Comparison of ENCODE assay signal across 8 cellular contexts in the genomic region with DNA sequence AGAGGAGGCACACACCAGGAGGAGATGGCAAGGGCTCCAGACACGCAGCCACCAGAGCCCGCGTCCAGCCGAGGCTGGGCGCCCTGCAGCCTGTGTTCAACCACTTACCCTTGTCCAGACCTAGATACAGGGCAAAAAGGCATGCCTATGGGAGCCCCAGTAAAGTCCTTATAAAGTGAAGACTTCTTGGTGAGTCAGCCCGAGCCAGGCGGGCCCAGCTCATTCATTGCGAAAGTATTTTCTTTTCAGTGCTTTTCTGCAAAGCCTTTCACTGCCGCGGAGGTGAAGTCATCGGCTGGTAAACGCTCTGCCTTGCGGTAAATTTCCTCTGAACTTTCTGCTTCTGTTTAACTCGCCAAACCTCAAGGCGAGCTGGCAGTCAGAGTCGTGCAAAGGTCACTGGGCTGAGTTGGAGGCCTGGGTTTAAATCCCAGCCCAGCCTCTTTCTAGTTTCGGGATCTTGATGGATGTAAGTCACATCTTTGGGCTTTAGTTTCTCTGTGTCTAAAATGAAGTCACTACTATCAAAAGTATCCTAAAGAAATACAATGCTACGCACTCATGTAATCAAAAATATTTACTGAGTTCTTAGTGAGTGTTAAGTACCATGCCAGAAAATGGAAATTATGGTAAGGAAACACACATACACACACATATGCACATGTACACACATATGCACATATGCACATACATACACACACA. TPM values are rescaled to one million over a fixed set of nuclear protein-coding genes. Genes with fewer than 3 reads are reported as not detected.
A peak's percentile ranks its signal among the peaks of the same experiment; 100 is the strongest.
DNase-seq lines count a peak whose midpoint lies in the region; ATAC-seq, FAIRE-seq and TF ChIP-seq lines count a peak whose summit lies in the region.

No MANE protein-coding gene starts in this region.

- ATAC-seq in HG03175 (IDR thresholded peaks at IDR 0.05; ENCODE audit: unreplicated experiment) (peak; percentile 73), GM12878 (peak; percentile 98)

- no TSS peak for BruUV-seq in GM12878 (replicated peaks; lab: Mats Ljungman, UMichigan)

- H3K27me3 ChIP-seq in GM12878 (replicated peaks in 1 of 2; ENCODE audit: control insufficient read depth in 2 of 2, insufficient read depth in 2 of 2, low read length in 1 of 2): no peaks in the 10 kb centered on the region; a peak in 2 of 4 replicates
- H3K27me3 ChIP-seq in layer of hippocampus (ENCODE audit: control insufficient read depth, insufficient read depth, low read length): no peaks in the 10 kb centered on the region
- peaks cover 0 to 13% (median 0%) of the 10 kb centered on the region in 7 donors for H3K27me3 ChIP-seq in spleen (replicated peaks in 1 of 7)

- no peak for TF ChIP-seq EP300 in GM12878 (IDR thresholded peaks at IDR 0.05; ENCODE audit: borderline replicate concordance in 1 of 2, control insufficient read depth in 1 of 2, low read depth in 2 of 2, low read length in 2 of 2)

- no peak for TF ChIP-seq RAD21 in GM12878 (IDR thresholded peaks at IDR 0.05; ENCODE audit: insufficient read depth, low read depth, low read length)

- peaks cover 6% of the 10 kb centered on the region for H3K4me1 ChIP-seq in GM12878 (ENCODE audit: control insufficient read depth, insufficient read depth, low read length)
- H3K4me1 ChIP-seq in spleen: peaks cover 0 to 16% (median 0%) of the 10 kb centered on the region in 6 donors

- POLR2A ChIA-PET in GM12878 (lab: Charles Lee): interaction anchor here (0.5 to 1.0 kb wide), 2 partner anchors 49 to 1473 kb away, joined by 3 to 4 read pairs; no protein-coding TSS in a partner anchor

- H3K9me3 ChIP-seq in GM12878 (replicated peaks; ENCODE audit: control insufficient read depth, insufficient read depth, low read length): no peaks in the 10 kb centered on the region
- H3K9me3 ChIP-seq in spleen: no peaks in the 10 kb centered on the region

- H3K4me3 ChIP-seq in AG10803 (ENCODE audit: low read length) (no peak overlapping the region; the same call in 1 of the 2 replicates), GM12878 (no peak overlapping the region), spleen (no peak overlapping the region)

- no peaks in the 10 kb centered on the region for H3K79me2 ChIP-seq in GM12878 (ENCODE audit: control insufficient read depth, insufficient read depth, low read length)

- TF ChIP-seq CTCF in AG10803 (conservative IDR thresholded peaks at IDR 0.05; ENCODE audit: low read length) (no peak), GM12878 (IDR thresholded peaks at IDR 0.05 in 2 of 3, conservative IDR thresholded peaks at IDR 0.05 in 1 of 3; ENCODE audit: control insufficient read depth in 2 of 3, extremely low read depth in 1 of 3, insufficient read depth in 1 of 3, low read depth in 3 of 3, low read length in 3 of 3) (no peak), spleen (IDR thresholded peaks at IDR 0.05 in 8 of 11, conservative IDR thresholded peaks at IDR 0.05 in 3 of 11) (no peak)

- 3% methylated on average over 18 of the region's 18 CpGs for WGBS in GM12878 (ENCODE audit: insufficient coverage, insufficient replicate concordance, low lambda C conversion rate, missing lambda C conversion rate)
- 39 to 48% (median 43%) methylated on average over 18 of the region's 18 CpGs for WGBS in spleen, 5 donors

- intact Hi-C loops in GM12878 (cut with micrococcal nuclease; ENCODE audit: unreplicated experiment) (loop anchor here (1.0 kb wide), 1 partner anchor 55 kb away; a partner anchor contains a TSS), spleen (cut with DNase I; ENCODE audit: low total_unique reads) (no loop called here)

- CTCF ChIA-PET in GM12878 (lab: Yijun Ruan, JAX): interaction anchor here (0.6 to 2.6 kb wide), 5 partner anchors 39 to 237 kb away, joined by 3 to 12 read pairs (median 3); no protein-coding TSS in a partner anchor

- SMC1A ChIA-PET in GM12878 (lab: Charles Lee; ENCODE audit: uncharacterized antibody, unreplicated experiment): interaction anchor here (0.7 kb wide), 1 partner anchor 68 kb away, joined by 3 read pairs; no protein-coding TSS in a partner anchor

- RAD21 ChIA-PET in GM12878 (lab: Charles Lee; ENCODE audit: unreplicated experiment): no interaction called here

- no peak overlapping the region for H3K9ac ChIP-seq in GM12878 (ENCODE audit: control insufficient read depth, insufficient read depth, low read length)

- in situ Hi-C loops in GM12878 (cut with MboI): no loop called here

- H3K4me2 ChIP-seq in GM12878 (ENCODE audit: control insufficient read depth, insufficient read depth): peak overlapping the region; percentile 67; the same call in 1 of the 2 replicates

- no peak for FAIRE-seq in GM12878 (lab: Jason Lieb, UNC)

- H3K36me3 ChIP-seq in GM12878 (ENCODE audit: control insufficient read depth in 2 of 2, insufficient read depth in 2 of 2, low read length in 1 of 2) (no peaks in the 10 kb centered on the region), spleen (no peaks in the 10 kb centered on the region)

- no peaks in the 10 kb centered on the region for H4K20me1 ChIP-seq in GM12878 (ENCODE audit: control insufficient read depth, insufficient read depth)

- no peak overlapping the region for H2AFZ ChIP-seq in GM12878 (ENCODE audit: control insufficient read depth, low read depth, low read length)

- TF ChIP-seq POLR2A in GM12878 (IDR thresholded peaks at IDR 0.05; ENCODE audit: low read depth, low read length): no peak
- no peak for TF ChIP-seq POLR2A in spleen (IDR thresholded peaks at IDR 0.05)

- H3K27ac ChIP-seq in GM12878 (ENCODE audit: control insufficient read depth, insufficient read depth): no peak overlapping the region
- H3K27ac ChIP-seq in layer of hippocampus (ENCODE audit: low read depth, low read length): peak overlapping the region; percentile 25
- H3K27ac ChIP-seq in spleen: peak overlapping the region in 1 of 8 donors; percentile 21

- DNase-seq in AG10803 (ENCODE audit: low read depth): peak; percentile 97
- DNase-seq in T-helper 22 cell (ENCODE audit: low read depth): peak; percentile 11
- DNase-seq in GM12878 (ENCODE audit: low read depth, low spot score): peak; percentile 43
- peak; percentile 67 to 80 for DNase-seq in stimulated activated CD4-positive, alpha-beta T cell treated with anti-CD3 and anti-CD28 coated beads, Interleukin-4, amount 100 ng/mL, for 4 hours
- DNase-seq in GM19238 (ENCODE audit: insufficient read length, low spot score): no peak
- DNase-seq in spleen: no peak

TF ChIP-seq in GM12878, 131 proteins besides CTCF, POLR2A, EP300 and RAD21 (continues in another document):
- TF ChIP-seq WRNIP1 (IDR thresholded peaks at IDR 0.05; ENCODE audit: borderline replicate concordance, low read depth, low read length) (no peak), RUNX3 (IDR thresholded peaks at IDR 0.05; ENCODE audit: low read length) (peak; percentile 91), RFX5 (IDR thresholded peaks at IDR 0.05; ENCODE audit: low read depth, low read length) (no peak), BRCA1 (IDR thresholded peaks at IDR 0.05; ENCODE audit: low read depth, low read length) (no peak), BCL11A (IDR thresholded peaks at IDR 0.05; ENCODE audit: low read depth, low read length) (peak; percentile 43; the same call in 1 of the 2 replicates), BHLHE40 (IDR thresholded peaks at IDR 0.05; ENCODE audit: borderline replicate concordance in 1 of 2, low read depth in 2 of 2, low read length in 1 of 2) (0 out of 4 replicates have a peak, but pooled peaks of 1 of the 2 experiments have one; percentile 25), PAX5 (IDR thresholded peaks at IDR 0.05; ENCODE audit: borderline replicate concordance, low read depth, low read length) (peak; percentile 39; the same call in 1 of the 2 replicates), FOXK2 (IDR thresholded peaks at IDR 0.05) (no peak), JUNB (IDR thresholded peaks at IDR 0.05) (peak; percentile 87), DPF2 (IDR thresholded peaks at IDR 0.05) (peak; percentile 65; the same call in 1 of the 2 replicates), EED (IDR thresholded peaks at IDR 0.05; ENCODE audit: low read depth) (peak; percentile 64), JUND (IDR thresholded peaks at IDR 0.05; ENCODE audit: low read depth, low read length) (no peak), CREB1 (IDR thresholded peaks at IDR 0.05; ENCODE audit: low read depth) (peak; percentile 36; the same call in 1 of the 2 replicates)
- TF ChIP-seq, protein P1, sequence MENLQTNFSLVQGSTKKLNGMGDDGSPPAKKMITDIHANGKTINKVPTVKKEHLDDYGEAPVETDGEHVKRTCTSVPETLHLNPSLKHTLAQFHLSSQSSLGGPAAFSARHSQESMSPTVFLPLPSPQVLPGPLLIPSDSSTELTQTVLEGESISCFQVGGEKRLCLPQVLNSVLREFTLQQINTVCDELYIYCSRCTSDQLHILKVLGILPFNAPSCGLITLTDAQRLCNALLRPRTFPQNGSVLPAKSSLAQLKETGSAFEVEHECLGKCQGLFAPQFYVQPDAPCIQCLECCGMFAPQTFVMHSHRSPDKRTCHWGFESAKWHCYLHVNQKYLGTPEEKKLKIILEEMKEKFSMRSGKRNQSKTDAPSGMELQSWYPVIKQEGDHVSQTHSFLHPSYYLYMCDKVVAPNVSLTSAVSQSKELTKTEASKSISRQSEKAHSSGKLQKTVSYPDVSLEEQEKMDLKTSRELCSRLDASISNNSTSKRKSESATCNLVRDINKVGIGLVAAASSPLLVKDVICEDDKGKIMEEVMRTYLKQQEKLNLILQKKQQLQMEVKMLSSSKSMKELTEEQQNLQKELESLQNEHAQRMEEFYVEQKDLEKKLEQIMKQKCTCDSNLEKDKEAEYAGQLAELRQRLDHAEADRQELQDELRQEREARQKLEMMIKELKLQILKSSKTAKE (IDR thresholded peaks at IDR 0.05; ENCODE audit: low read depth, poor library complexity, severe bottlenecking): peak; percentile 86

RNA-seq across cellular contexts. Expression of a gene that starts 54.7 kb away (rescaled TPM):
- total RNA-seq in GM12878 (2013; cell fraction: nucleolus; rRNA removed): 9.6 and 13.0 TPM in 2 replicates
- 15.0 and 16.0 TPM in 2 replicates for total RNA-seq in GM12878 (2014; rRNA removed)
- total RNA-seq in GM12878 (2014; rRNA removed; fragmentation: Illumina TruSeq; extraction: Trizol): 7.7 and 8.1 TPM in 2 replicates
- total RNA-seq in GM12878 (2021): 18.4 and 20.5 TPM in 2 replicates
- 3.6 TPM for polyA plus RNA-seq in GM12878 (2011; ENCODE audit: low read depth)
- polyA plus RNA-seq in GM12878 (2011; rRNA removed): 2.7 and 5.7 TPM in 2 replicates
- polyA plus RNA-seq in GM12878 (2011; cell fraction: cytosol; rRNA removed): 14.6 and 20.7 TPM in 2 replicates
- 10.7 and 12.4 TPM in 2 replicates for polyA plus RNA-seq in GM12878 (2011; cell fraction: nucleus; rRNA removed)
- 8.3 and 8.4 TPM in 2 replicates for polyA plus RNA-seq in GM12878 (2012)
- 8.6 and 9.1 TPM in 2 replicates for polyA plus RNA-seq in GM12878 (2014; fragmentation: Illumina TruSeq; extraction: Trizol)
- 1 to 10 TPM; 1.2 to 1.9 TPM for polyA plus RNA-seq in GM12878 (2014; fragmentation: Nextera tagmentation; extraction: Ambion mirVana)
- polyA plus RNA-seq in GM12878 (2014; rRNA removed): 11.1 and 14.9 TPM in 2 replicates
- polyA plus RNA-seq in GM12878 (2016; fragmentation: Nextera tagmentation; extraction: Ambion mirVana): 1 to 10 TPM; 2.8 to 5.5 TPM
- polyA minus RNA-seq in GM12878 (2011; rRNA and poly(A)+ RNA removed): 10.1 and 13.3 TPM in 2 replicates
- polyA minus RNA-seq in GM12878 (2011; cell fraction: cytosol; rRNA and poly(A)+ RNA removed): 5.2 and 7.2 TPM in 2 replicates
- polyA minus RNA-seq in GM12878 (2011; cell fraction: nucleus; rRNA and poly(A)+ RNA removed): 1.3 and 3.7 TPM in 2 replicates
- 10 to 100 TPM; 13.6 to 19.7 (median 16.4) TPM for total RNA-seq in spleen
- 1 to 10 TPM; 2.7 to 6.2 (median 2.9) TPM for polyA plus RNA-seq in spleen

Comparison
In these comparisons a context has a peak if more than half of its experiments do, and no peak if none do; other contexts are left out.
1. DNase-seq: peak in AG10803 (single experiment), T-helper 22 cell (single experiment), GM12878 (single experiment) and stimulated activated CD4-positive, alpha-beta T cell treated with anti-CD3 and anti-CD28 coated beads, Interleukin-4, amount 100 ng/mL, for 4 hours (2 of 2); none in GM19238 (single experiment) and spleen (single experiment).